In the genomic region with DNA sequence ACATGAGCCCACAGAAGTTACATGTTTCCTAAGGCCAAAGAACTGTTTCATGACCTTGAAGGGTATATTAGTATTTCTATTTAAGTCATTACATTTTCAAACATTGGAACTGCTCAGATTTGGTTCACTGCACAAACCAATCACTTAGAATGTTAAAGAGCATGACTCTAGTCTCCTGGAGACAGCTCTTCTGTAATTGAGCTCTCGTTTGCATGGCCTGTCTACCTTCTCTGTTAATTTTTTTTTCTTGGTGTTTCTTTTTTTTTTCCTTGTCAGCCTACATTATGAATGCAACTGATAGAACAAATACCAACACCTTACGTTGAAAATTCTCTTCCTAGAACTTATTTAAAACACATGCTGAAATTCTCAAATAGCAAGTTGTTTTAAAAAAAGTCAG, we compare ENCODE assay signal across 17 cellular contexts.
DNase-seq lines count a peak whose midpoint lies in the region; ATAC-seq and TF ChIP-seq lines count a peak whose summit lies in the region.
"Had no signal": no experiment of that assay in that cellular context is flagged by ENCODE, and none has a peak within 500 bp of the region (broad histone marks: within the 10 kb centered on the region; RNA-seq: fewer than 3 reads in every experiment).

No MANE protein-coding gene starts in this region.

- POLR2A ChIA-PET in naive thymus-derived CD8-positive, alpha-beta T cell (lab: Charles Lee), result no interaction called here

- DNase-seq in DMS79 treated with DMSO at 0.1 percent for 48 hours (lab: John Stamatoyannopoulos, UW), result peak; percentile 74
- no peak for DNase-seq in NCI-H1694 treated with DMSO at 0.1 percent for 48 hours (lab: John Stamatoyannopoulos, UW)
- no peak for DNase-seq in naive thymus-derived CD8-positive, alpha-beta T cell
- DNase-seq in GM20000 (ENCODE audit: low spot score), result no peak
- DNase-seq: CD8-positive, alpha-beta memory T cell; GF-D8; HFFc6; NCI-H1436; NCI-H2081 treated with DMSO at 0.1 percent for 48 hours; NCI-H226; NCI-H748 treated with DMSO at 0.1 percent for 48 hours had no signal

- no peaks in the 10 kb centered on the region for H3K27me3 Mint-ChIP-seq in naive thymus-derived CD8-positive, alpha-beta T cell
- H3K27me3 Mint-ChIP-seq: CD8-positive, alpha-beta memory T cell had no signal

- ATAC-seq in GM21360 (IDR thresholded peaks at IDR 0.05; ENCODE audit: unreplicated experiment) (peak; percentile 51), HG03432 (IDR thresholded peaks at IDR 0.05; ENCODE audit: unreplicated experiment) (peak; percentile 55)
- ATAC-seq in naive thymus-derived CD8-positive, alpha-beta T cell, result no peak
- ATAC-seq: A549 had no signal

- TF ChIP-seq CTCF in VCaP (conservative IDR thresholded peaks at IDR 0.05), result no peak
- TF ChIP-seq CTCF in GM20000 (IDR thresholded peaks at IDR 0.05; ENCODE audit: extremely low read depth, missing control alignments), result no peak

- H3K27ac ChIP-seq in VCaP, result peak overlapping the region; percentile 66
- H3K27ac ChIP-seq: A549; BLaER1 treated with 17β-estradiol and CSF1 and Interleukin-3, amounts not matched to agents 10 nM and 100 nM; KMS-11 had no signal

- H3K27ac Mint-ChIP-seq in naive thymus-derived CD8-positive, alpha-beta T cell, result no peak overlapping the region
- H3K27ac Mint-ChIP-seq: CD8-positive, alpha-beta memory T cell; HFFc6 had no signal

- H3K4me1 Mint-ChIP-seq in naive thymus-derived CD8-positive, alpha-beta T cell, result no peaks in the 10 kb centered on the region
- H3K4me1 Mint-ChIP-seq: CD8-positive, alpha-beta memory T cell had no signal

- no peak overlapping the region for H3K4me3 Mint-ChIP-seq in naive thymus-derived CD8-positive, alpha-beta T cell
- H3K4me3 Mint-ChIP-seq: CD8-positive, alpha-beta memory T cell; HFFc6 had no signal

- H3K9me3 Mint-ChIP-seq in naive thymus-derived CD8-positive, alpha-beta T cell, result peaks cover 0 to 11% (median 0%) of the 10 kb centered on the region in 9 donors

- H3K36me3 Mint-ChIP-seq in naive thymus-derived CD8-positive, alpha-beta T cell, result no peaks in the 10 kb centered on the region
- H3K36me3 Mint-ChIP-seq: CD8-positive, alpha-beta memory T cell had no signal

Comparison
In these comparisons a context has a peak if more than half of its experiments do, and no peak if none do; other contexts are left out.
1. ATAC-seq: peak in GM21360 (single experiment) and HG03432 (single experiment); none in naive thymus-derived CD8-positive, alpha-beta T cell (0 of 2).